Comparison of ENCODE assay signal across 17 cellular contexts in genomic region chr9:128051932-128052734, GRCh38. TPM values are rescaled to one million over a fixed set of nuclear protein-coding genes. Genes with fewer than 3 reads are reported as not detected.
A peak's percentile ranks its signal among the peaks of the same experiment; 100 is the strongest.
DNase-seq lines count a peak whose midpoint lies in the region; ATAC-seq and TF ChIP-seq lines count a peak whose summit lies in the region.
"Had no signal": no experiment of that assay in that cellular context is flagged by ENCODE, and none has a peak within 500 bp of the region (broad histone marks: within the 10 kb centered on the region; RNA-seq: fewer than 3 reads in every experiment).

No MANE protein-coding gene starts in this region.

- H3K9me3 Mint-ChIP-seq in MCF 10A (ENCODE audit: unreplicated experiment) (no peaks in the 10 kb centered on the region), natural killer cell (no peaks in the 10 kb centered on the region)
- H3K9me3 Mint-ChIP-seq: activated naive CD4-positive, alpha-beta T cell treated with anti-CD3 and anti-CD28 coated beads, Interleukin-2, amount 10 ng/mL, durations not matched to agents 7 days and 5 days; neural progenitor cell had no signal

- no peak for TF ChIP-seq POLR2A in breast epithelium (IDR thresholded peaks at IDR 0.05)
- no peak for TF ChIP-seq POLR2A in vagina (IDR thresholded peaks at IDR 0.05)

- H3K4ac ChIP-seq in mesenchymal stem cell (ENCODE audit: low read depth in 1 of 2, low read length in 2 of 2): no peak overlapping the region

- H3K9me3 ChIP-seq in breast epithelium (no peaks in the 10 kb centered on the region), colonic mucosa (no peaks in the 10 kb centered on the region), mesenchymal stem cell (ENCODE audit: control insufficient read depth, low read length) (no peaks in the 10 kb centered on the region), vagina (no peaks in the 10 kb centered on the region)
- H3K9me3 ChIP-seq: SK-N-SH had no signal

- TF ChIP-seq CTCF in MCF 10A (IDR thresholded peaks at IDR 0.05; ENCODE audit: unreplicated experiment): no peak
- no peak for TF ChIP-seq CTCF in breast epithelium (IDR thresholded peaks at IDR 0.05)
- no peak for TF ChIP-seq CTCF in colonic mucosa (IDR thresholded peaks at IDR 0.05)
- TF ChIP-seq CTCF in vagina (IDR thresholded peaks at IDR 0.05): no peak
- TF ChIP-seq CTCF in natural killer cell (IDR thresholded peaks at IDR 0.05): no peak

- H3K79me1 ChIP-seq in mesenchymal stem cell (replicated peaks; ENCODE audit: low read length, poor library complexity, severe bottlenecking): no peaks in the 10 kb centered on the region

- no peak overlapping the region for H3K14ac ChIP-seq in mesenchymal stem cell (ENCODE audit: low read length in 2 of 2)

- POLR2A ChIA-PET in MCF 10A (lab: Yijun Ruan, JAX): interaction anchor here (0.5 to 2.1 kb wide), 6 partner anchors 16 to 219 kb away, joined by 3 to 16 read pairs (median 5); partner anchors contain the start of genes NAIF1 and SLC25A25

- H3K27ac Mint-ChIP-seq in MCF 10A (ENCODE audit: low read depth, unreplicated experiment): no peak overlapping the region
- H3K27ac Mint-ChIP-seq in natural killer cell: no peak overlapping the region
- H3K27ac Mint-ChIP-seq: activated naive CD4-positive, alpha-beta T cell treated with anti-CD3 and anti-CD28 coated beads, Interleukin-2, amount 10 ng/mL, durations not matched to agents 7 days and 5 days; neural progenitor cell had no signal

- WGBS in mesenchymal stem cell: 92% methylated on average over 15 of the region's 16 CpGs

- intact Hi-C loops in MCF 10A (cut with micrococcal nuclease) (no loop called here), breast epithelium (cut with DNase I; ENCODE audit: low total_unique reads) (no loop called here), colonic mucosa (cut with DNase I) (no loop called here), vagina (cut with DNase I) (no loop called here), natural killer cell (cut with micrococcal nuclease) (no loop called here)

- no peak overlapping the region for H2BK5ac ChIP-seq in mesenchymal stem cell (ENCODE audit: low read depth, low read length, poor library complexity, severe bottlenecking)

- H3K27ac ChIP-seq in breast epithelium (no peak overlapping the region), colonic mucosa (peak overlapping the region; percentile 25), mesenchymal stem cell (ENCODE audit: low read length, poor library complexity, severe bottlenecking) (no peak overlapping the region), vagina (peak overlapping the region; percentile 76)
- H3K27ac ChIP-seq: neural progenitor cell had no signal

- H3K9ac ChIP-seq in colonic mucosa (ENCODE audit: low read depth in 2 of 2, low read length in 2 of 2) (peak overlapping the region in 1 of 2 donors; percentile 15), mesenchymal stem cell (ENCODE audit: low read length) (no peak overlapping the region)
- H3K9ac ChIP-seq: neural progenitor cell, SK-N-SH had no signal

- H2AFZ ChIP-seq in mesenchymal stem cell (ENCODE audit: low read depth, low read length): no peak overlapping the region
- H2AFZ ChIP-seq: neural progenitor cell had no signal

- H3K4me3 ChIP-seq in breast epithelium (no peak overlapping the region), colonic mucosa (no peak overlapping the region), mesenchymal stem cell (ENCODE audit: insufficient read depth in 1 of 2, low read depth in 1 of 2, low read length in 2 of 2) (no peak overlapping the region), vagina (no peak overlapping the region)
- H3K4me3 ChIP-seq: neural progenitor cell had no signal

- H3K4me1 ChIP-seq in breast epithelium (peaks cover 0 to 7% of the 10 kb centered on the region in 2 donors), colonic mucosa (no peaks in the 10 kb centered on the region), mesenchymal stem cell (ENCODE audit: control insufficient read depth, insufficient read depth, low read depth, low read length) (peaks cover 11% of the 10 kb centered on the region), vagina (peaks cover 54% of the 10 kb centered on the region)

- DNase-seq in MCF 10A (ENCODE audit: unreplicated experiment): peak; percentile 54
- DNase-seq in breast epithelium (ENCODE audit: low spot score in 2 of 2): no peak
- peak; percentile 78 for DNase-seq in colonic mucosa
- no peak for DNase-seq in mesenchymal stem cell
- DNase-seq in vagina (ENCODE audit: extremely low spot score in 2 of 2): no peak
- DNase-seq in natural killer cell: no peak
- DNase-seq: activated CD4-positive, alpha-beta T cell treated with anti-CD3 and anti-CD28 coated beads, Interleukin-2, amount 50 U/mL, for 1 hour; activated naive CD4-positive, alpha-beta T cell treated with anti-CD3 and anti-CD28 coated beads, Interleukin-2, amount 10 ng/mL, durations not matched to agents 7 days and 5 days; cortex of kidney; DND-41; retina; SK-N-SH; stimulated activated CD4-positive, alpha-beta T cell treated with anti-CD3 and anti-CD28 coated beads, Interleukin-15, amount 100 ng/mL, for 24 hours; stimulated activated naive CD8-positive, alpha-beta T cell treated with anti-CD3 and anti-CD28 coated beads, Interleukin-15, Interleukin-2, amounts not matched to agents 100 U/mL and 50 U/mL, for 24 hours had no signal

- BruUV-seq in MCF 10A (replicated peaks; lab: Mats Ljungman, UMichigan): no TSS peak

- H3K4me1 Mint-ChIP-seq in MCF 10A (ENCODE audit: insufficient read depth, unreplicated experiment) (peaks cover 9% of the 10 kb centered on the region), natural killer cell (peaks cover 0 to 5% of the 10 kb centered on the region in 2 donors)

- H3K36me3 Mint-ChIP-seq in MCF 10A (ENCODE audit: insufficient read depth, unreplicated experiment): no peaks in the 10 kb centered on the region
- H3K36me3 Mint-ChIP-seq in natural killer cell: no peaks in the 10 kb centered on the region
- H3K36me3 Mint-ChIP-seq: activated naive CD4-positive, alpha-beta T cell treated with anti-CD3 and anti-CD28 coated beads, Interleukin-2, amount 10 ng/mL, durations not matched to agents 7 days and 5 days; neural progenitor cell had no signal

- H3K4me3 Mint-ChIP-seq in MCF 10A (ENCODE audit: unreplicated experiment) (no peak overlapping the region), natural killer cell (no peak overlapping the region)
- H3K4me3 Mint-ChIP-seq: activated naive CD4-positive, alpha-beta T cell treated with anti-CD3 and anti-CD28 coated beads, Interleukin-2, amount 10 ng/mL, durations not matched to agents 7 days and 5 days; neural progenitor cell had no signal

- CTCF ChIA-PET in MCF 10A (lab: Yijun Ruan, JAX): interaction anchor here (0.6 to 2.3 kb wide), 6 partner anchors 17 to 109 kb away, joined by 3 to 13 read pairs (median 4); no protein-coding TSS in a partner anchor

- no peak overlapping the region for H3K23ac ChIP-seq in mesenchymal stem cell (ENCODE audit: low read length in 2 of 2)

- H2BK15ac ChIP-seq in mesenchymal stem cell (ENCODE audit: low read depth, poor library complexity, severe bottlenecking): peak overlapping the region; percentile 53

- H3K18ac ChIP-seq in mesenchymal stem cell (ENCODE audit: low read depth in 1 of 2, low read length in 2 of 2): peak overlapping the region in 1 of 2 experiments; percentile 11

- ATAC-seq in HG03354 (IDR thresholded peaks at IDR 0.05; ENCODE audit: poor library complexity, severe bottlenecking, unreplicated experiment): no peak
- ATAC-seq in HG03469 (IDR thresholded peaks at IDR 0.05; ENCODE audit: unreplicated experiment): no peak
- ATAC-seq in natural killer cell: no peak
- ATAC-seq: stimulated activated naive CD8-positive, alpha-beta T cell treated with anti-CD3 and anti-CD28 coated beads, Interleukin-15, Interleukin-2, amounts not matched to agents 100 U/mL and 50 U/mL, for 24 hours had no signal

- peak overlapping the region in 1 of 2 experiments; percentile 51 for H2BK12ac ChIP-seq in mesenchymal stem cell (ENCODE audit: low read length in 2 of 2)

- no peak overlapping the region for H2BK120ac ChIP-seq in mesenchymal stem cell (ENCODE audit: low read depth, low read length)

- no peak overlapping the region for H4K8ac ChIP-seq in mesenchymal stem cell (ENCODE audit: low read length)

- no peak overlapping the region for H2AK5ac ChIP-seq in mesenchymal stem cell (ENCODE audit: low read length, severe bottlenecking)

- H3K4me2 ChIP-seq in mesenchymal stem cell (ENCODE audit: low read length, poor library complexity, severe bottlenecking): no peak overlapping the region
- H3K4me2 ChIP-seq: neural progenitor cell, SK-N-SH had no signal

- H3K27me3 ChIP-seq in breast epithelium: no peaks in the 10 kb centered on the region
- no peaks in the 10 kb centered on the region for H3K27me3 ChIP-seq in colonic mucosa
- H3K27me3 ChIP-seq in mesenchymal stem cell (ENCODE audit: control insufficient read depth in 1 of 2, insufficient read depth in 1 of 2, low read length in 2 of 2): no peaks in the 10 kb centered on the region
- H3K27me3 ChIP-seq in vagina: no peaks in the 10 kb centered on the region
- H3K27me3 ChIP-seq: neural progenitor cell had no signal

- H3K36me3 ChIP-seq in breast epithelium (no peaks in the 10 kb centered on the region), colonic mucosa (no peaks in the 10 kb centered on the region), mesenchymal stem cell (ENCODE audit: control insufficient read depth in 1 of 2, insufficient read depth in 2 of 2, low read depth in 1 of 2, low read length in 2 of 2) (no peaks in the 10 kb centered on the region), vagina (no peaks in the 10 kb centered on the region)
- H3K36me3 ChIP-seq: neural progenitor cell had no signal

- no peak overlapping the region for H4K91ac ChIP-seq in mesenchymal stem cell (ENCODE audit: low read length)

- H3K27me3 Mint-ChIP-seq in MCF 10A (ENCODE audit: insufficient read depth, unreplicated experiment) (no peaks in the 10 kb centered on the region), natural killer cell (ENCODE audit: low read depth in 2 of 2) (peaks cover 0 to 5% of the 10 kb centered on the region in 2 donors)

RNA-seq across cellular contexts. Expression of gene NAIF1, which starts 15.0 kb away (rescaled TPM):
- total RNA-seq in MCF 10A (2022) (15.8 and 17.1 TPM in 2 replicates), breast epithelium (10 to 100 TPM in 2 of 3 donors, 1 to 10 TPM in 1; 8.8 to 13.1 (median 11.9) TPM), colonic mucosa (10 to 100 TPM; 10.8 to 11.6 TPM), vagina (13.3 TPM), natural killer cell (10 to 100 TPM; 11.9 to 12.6 (median 12.1) TPM)
- polyA plus RNA-seq in mesenchymal stem cell (2013, experiment 1 of 2): 6.5 TPM
- polyA plus RNA-seq in mesenchymal stem cell (2013, experiment 2 of 2): 6.1 TPM

RNA-seq across cellular contexts. Expression of gene SLC25A25, which starts 15.9 kb away (rescaled TPM):
- total RNA-seq in MCF 10A (2022) (11.1 and 15.5 TPM in 2 replicates), breast epithelium (10 to 100 TPM; 27.2 to 43.9 (median 33.1) TPM), colonic mucosa (10 to 100 TPM; 12.3 to 19.7 TPM), vagina (44.4 TPM), natural killer cell (10 to 100 TPM; 16.8 to 19.1 (median 18.9) TPM)
- 6.8 TPM for polyA plus RNA-seq in mesenchymal stem cell (2013, experiment 1 of 2)
- 6.4 TPM for polyA plus RNA-seq in mesenchymal stem cell (2013, experiment 2 of 2)

Comparison
In these comparisons a context has a peak if more than half of its experiments do, and no peak if none do; other contexts are left out.
1. DNase-seq: peak in MCF 10A (single experiment) and colonic mucosa (single experiment); none in breast epithelium (0 of 2), mesenchymal stem cell (single experiment), vagina (0 of 2) and natural killer cell (single experiment).
2. H3K27ac ChIP-seq: peak in colonic mucosa (single experiment) and vagina (single experiment); none in breast epithelium (0 of 2) and mesenchymal stem cell (single experiment).